Comparison of ENCODE assay signal across 16 cellular contexts in genomic region chr5:142317673-142318261, GRCh38. TPM values are rescaled to one million over a fixed set of nuclear protein-coding genes. Genes with fewer than 3 reads are reported as not detected.
A peak's percentile ranks its signal among the peaks of the same experiment; 100 is the strongest.
DNase-seq lines count a peak whose midpoint lies in the region; ATAC-seq and TF ChIP-seq lines count a peak whose summit lies in the region.
"Had no signal": no experiment of that assay in that cellular context is flagged by ENCODE, and none has a peak within 500 bp of the region (broad histone marks: within the 10 kb centered on the region; RNA-seq: fewer than 3 reads in every experiment).

No MANE protein-coding gene starts in this region.

- H2BK120ac ChIP-seq in IMR-90 (ENCODE audit: low read depth, low read length), result no peak overlapping the region

- H2BK5ac ChIP-seq in IMR-90 (ENCODE audit: low read depth, low read length, poor library complexity, severe bottlenecking), result peak overlapping the region; percentile 40

- peaks cover 10% of the 10 kb centered on the region for H3K36me3 Mint-ChIP-seq in nephron (ENCODE audit: low read depth)
- H3K36me3 Mint-ChIP-seq: memory B cell had no signal

- CTCF ChIA-PET in AG04450 (lab: Charles Lee) (interaction anchor here (0.6 to 1.6 kb wide), 6 partner anchors 10 to 338 kb away, joined by 3 to 8 read pairs (median 4); no protein-coding TSS in a partner anchor), IMR-90 (lab: Yijun Ruan, JAX) (interaction anchor here (0.5 to 0.7 kb wide), 3 partner anchors 174 to 456 kb away, joined by 3 to 5 read pairs (median 3); no protein-coding TSS in a partner anchor)

- peaks cover 5% of the 10 kb centered on the region for H3K27me3 Mint-ChIP-seq in nephron (ENCODE audit: low read depth)

- no peak overlapping the region for H4K91ac ChIP-seq in IMR-90 (ENCODE audit: insufficient read depth, low read depth, low read length)

- peak overlapping the region; percentile 55; the same call in 1 of the 2 replicates for H3K4ac ChIP-seq in IMR-90 (ENCODE audit: low read depth, low read length)

- dilution Hi-C loops in IMR-90 (cut with HindIII; ENCODE audit: low sequenced_read_pairs, unreplicated experiment), result no loop called here

- peak overlapping the region in 2 of 3 experiments; percentile 3 to 53 for H3K4me3 Mint-ChIP-seq in nephron
- H3K4me3 Mint-ChIP-seq: activated CD4-positive, alpha-beta T cell treated with anti-CD3 and anti-CD28 coated beads for 36 hours; activated T-helper 17 cell treated with anti-CD3 and anti-CD28 coated beads, Interleukin-2, amount 50 U/mL, for 72 hours; memory B cell had no signal

- H3K14ac ChIP-seq in IMR-90 (replicated peaks; ENCODE audit: low read depth, low read length), result peak overlapping the region; percentile 7; the same call in 1 of the 2 replicates

- peak overlapping the region; percentile 28; the same call in 1 of the 2 replicates for H3K9ac ChIP-seq in IMR-90 (ENCODE audit: low read depth, low read length)

- intact Hi-C loops in IMR-90 (cut with micrococcal nuclease), result no loop called here

- in situ Hi-C loops in IMR-90 (cut with MboI; ENCODE audit: low sequenced_read_pairs), result no loop called here

- H4K20me1 ChIP-seq in IMR-90 (ENCODE audit: insufficient read depth, low read length), result peaks cover 100% of the 10 kb centered on the region

- peak overlapping the region; percentile 60 for H2AFZ ChIP-seq in IMR-90 (replicated peaks; ENCODE audit: low read length, poor library complexity)

- no peak for DNase-seq in AG04450 (ENCODE audit: low read depth, low spot score)
- DNase-seq in IMR-90, result no peak
- peak; percentile 11 for DNase-seq in epidermal melanocyte (ENCODE audit: insufficient read length, low spot score)
- no peak for DNase-seq in SJCRH30
- DNase-seq: activated CD4-positive, alpha-beta T cell treated with anti-CD3 and anti-CD28 coated beads for 36 hours; cerebellar nuclear complex; NCI-H1694; NCI-H774 had no signal

- H3K27ac Mint-ChIP-seq in nephron, result peak overlapping the region; percentile 13 to 85 (median 16)
- H3K27ac Mint-ChIP-seq: activated CD4-positive, alpha-beta T cell treated with anti-CD3 and anti-CD28 coated beads for 36 hours; activated T-helper 17 cell treated with anti-CD3 and anti-CD28 coated beads, Interleukin-2, amount 50 U/mL, for 72 hours; memory B cell had no signal

- ATAC-seq in IMR-90 (ENCODE audit: low read depth) (no peak), HG02885 (IDR thresholded peaks at IDR 0.05; ENCODE audit: poor library complexity, unreplicated experiment) (no peak), HG03135 (IDR thresholded peaks at IDR 0.05; ENCODE audit: unreplicated experiment) (no peak), HG03025 (IDR thresholded peaks at IDR 0.05; ENCODE audit: low FRiP score, unreplicated experiment) (no peak)
- ATAC-seq: activated CD4-positive, alpha-beta T cell treated with anti-CD3 and anti-CD28 coated beads for 36 hours; activated T-helper 17 cell treated with anti-CD3 and anti-CD28 coated beads, Interleukin-2, amount 50 U/mL, for 72 hours had no signal

- H3K9me3 Mint-ChIP-seq in nephron, result no peaks in the 10 kb centered on the region
- H3K9me3 Mint-ChIP-seq: activated T-helper 17 cell treated with anti-CD3 and anti-CD28 coated beads, Interleukin-2, amount 50 U/mL, for 72 hours; memory B cell had no signal

- H3K23ac ChIP-seq in IMR-90 (ENCODE audit: low read depth, low read length), result 0 out of 2 replicates have a peak overlapping the region, but pooled peaks have one; percentile 50

- H3K56ac ChIP-seq in IMR-90 (ENCODE audit: extremely low read depth, insufficient read depth, low read length), result no peak overlapping the region

- H3K27me3 ChIP-seq in AG04450 (ENCODE audit: control insufficient read depth, insufficient read depth, low read length) (no peaks in the 10 kb centered on the region), IMR-90 (ENCODE audit: control insufficient read depth, insufficient read depth, low read length) (no peaks in the 10 kb centered on the region), SJCRH30 (no peaks in the 10 kb centered on the region)

- H3K4me3 ChIP-seq in AG04450 (ENCODE audit: low read depth, low read length) (0 out of 2 replicates have a peak overlapping the region, but pooled peaks have one; percentile 0), IMR-90 (ENCODE audit: insufficient read depth, low read depth, low read length) (no peak overlapping the region), SJCRH30 (no peak overlapping the region)
- H3K4me3 ChIP-seq: SK-N-MC had no signal

- H3K36me3 ChIP-seq in IMR-90 (ENCODE audit: control insufficient read depth, insufficient read depth, low read length) (peaks cover 23% of the 10 kb centered on the region), SJCRH30 (peaks cover 32% of the 10 kb centered on the region)

- peaks cover 2 to 29% of the 10 kb centered on the region in 2 experiments; a peak in 2 of 4 replicates for H3K79me1 ChIP-seq in IMR-90 (ENCODE audit: low read depth in 1 of 2, low read length in 2 of 2)

- TF ChIP-seq CTCF in AG04450 (IDR thresholded peaks at IDR 0.05; ENCODE audit: low read depth, low read length) (peak; percentile 65), IMR-90 (conservative IDR thresholded peaks at IDR 0.05; ENCODE audit: low read depth, low read length) (peak; percentile 45), nephron (IDR thresholded peaks at IDR 0.05; ENCODE audit: unreplicated experiment in 3 of 3) (peak; percentile 29 to 32 (median 30))

- H4K5ac ChIP-seq in IMR-90 (ENCODE audit: low read depth, low read length), result peak overlapping the region; percentile 13

- TF ChIP-seq POLR2A in IMR-90 (IDR thresholded peaks at IDR 0.05; ENCODE audit: low read depth, low read length), result no peak

- BruUV-seq in IMR-90 (replicated peaks; lab: Mats Ljungman, UMichigan), result no TSS peak

- peak; percentile 43 for TF ChIP-seq RAD21 in IMR-90 (IDR thresholded peaks at IDR 0.05; ENCODE audit: low read length)

- no peak overlapping the region for H4K8ac ChIP-seq in IMR-90 (ENCODE audit: low read depth in 2 of 2, low read length in 2 of 2)

- POLR2A ChIA-PET in AG04450 (lab: Yijun Ruan, JAX), result interaction anchor here (0.7 kb wide), 2 partner anchors 69 to 327 kb away, joined by 3 read pairs; no protein-coding TSS in a partner anchor
- POLR2A ChIA-PET in IMR-90 (lab: Charles Lee; ENCODE audit: unreplicated experiment), result interaction anchor here (0.7 kb wide), 1 partner anchor 1260 kb away, joined by 5 read pairs; no protein-coding TSS in a partner anchor

- peaks cover 91% of the 10 kb centered on the region for H3K4me1 Mint-ChIP-seq in nephron

- H3K9me3 ChIP-seq in AG04450 (ENCODE audit: control insufficient read depth, insufficient read depth, low read length) (no peaks in the 10 kb centered on the region; the same call in 1 of the 2 replicates), IMR-90 (ENCODE audit: control insufficient read depth, insufficient read depth, low read length) (no peaks in the 10 kb centered on the region), SJCRH30 (replicated peaks) (no peaks in the 10 kb centered on the region)

- H2BK15ac ChIP-seq in IMR-90 (ENCODE audit: low read depth, low read length), result no peak overlapping the region

- peaks cover 39% of the 10 kb centered on the region for H3K4me1 ChIP-seq in IMR-90 (ENCODE audit: control insufficient read depth, insufficient read depth, low read length)
- peaks cover 42% of the 10 kb centered on the region for H3K4me1 ChIP-seq in SJCRH30

- peak overlapping the region; percentile 25 for H3K27ac ChIP-seq in AG04450 (ENCODE audit: low read depth, low read length)
- peak overlapping the region; percentile 26; the same call in 1 of the 2 replicates for H3K27ac ChIP-seq in IMR-90 (ENCODE audit: insufficient read depth, low read length)
- H3K27ac ChIP-seq in SJCRH30, result no peak overlapping the region
- H3K27ac ChIP-seq: C4-2B, SK-N-MC had no signal

- 40% methylated on average over 1 of the region's 6 CpGs; no CpG with 5 or more reads in 1 of the 2 experiments for WGBS in IMR-90 (ENCODE audit: extremely low coverage in 2 of 2, insufficient read length in 1 of 2), 2 experiments

- peak overlapping the region; percentile 25; the same call in 1 of the 2 replicates for H2AK5ac ChIP-seq in IMR-90 (ENCODE audit: low read depth, low read length)

- H3K4me2 ChIP-seq in IMR-90 (ENCODE audit: low read depth, low read length), result peak overlapping the region; percentile 35; the same call in 1 of the 2 replicates

- no peak overlapping the region for H2AK9ac ChIP-seq in IMR-90 (replicated peaks; ENCODE audit: low read depth, low read length, poor library complexity)

- no peak overlapping the region for H2BK20ac ChIP-seq in IMR-90 (ENCODE audit: low read depth, low read length)

- H3K9me1 ChIP-seq in IMR-90 (ENCODE audit: insufficient read depth, low read length), result peaks cover 10% of the 10 kb centered on the region; the same call in 1 of the 2 replicates

- no peak overlapping the region for H3K18ac ChIP-seq in IMR-90 (ENCODE audit: low read depth, low read length)

TF ChIP-seq in IMR-90, 13 proteins besides CTCF, POLR2A, EP300 and RAD21:
- TF ChIP-seq CHD1 (IDR thresholded peaks at IDR 0.05; ENCODE audit: low read depth, low read length), result no peak
- peak; percentile 50 for TF ChIP-seq SMC3 (IDR thresholded peaks at IDR 0.05; ENCODE audit: low read depth, low read length)
- no peak for TF ChIP-seq RFX5 (IDR thresholded peaks at IDR 0.05; ENCODE audit: low read depth, low read length)
- TF ChIP-seq BHLHE40 (IDR thresholded peaks at IDR 0.05; ENCODE audit: low read depth, low read length), result no peak
TF ChIP-seq in IMR-90: peak in this region for 1.

RNA-seq across cellular contexts. Expression of gene SPRY4, which starts 7.1 kb away (rescaled TPM):
- 8.7 and 11.9 TPM in 2 replicates for polyA plus RNA-seq in AG04450 (2011; rRNA removed)
- 19.6 and 28.1 TPM in 2 replicates for polyA minus RNA-seq in AG04450 (2011; rRNA and poly(A)+ RNA removed)
- 8.4 and 10.3 TPM in 2 replicates for total RNA-seq in IMR-90 (2012; rRNA removed)
- 21.0 and 22.1 TPM in 2 replicates for polyA plus RNA-seq in IMR-90 (2012; rRNA removed)
- polyA plus RNA-seq in IMR-90 (2012; cell fraction: cytosol; rRNA removed), result 13.3 and 14.6 TPM in 2 replicates
- polyA plus RNA-seq in IMR-90 (2012; cell fraction: nucleus; rRNA removed; ENCODE audit: low replicate concordance), result 59.8 and 89.3 TPM in 2 replicates
- total RNA-seq in SJCRH30 (2014; rRNA removed; shearing (Covaris generic)), result 41.6 and 41.7 TPM in 2 replicates
